30 cellular contexts compared by ENCODE assay signal in the genomic region with DNA sequence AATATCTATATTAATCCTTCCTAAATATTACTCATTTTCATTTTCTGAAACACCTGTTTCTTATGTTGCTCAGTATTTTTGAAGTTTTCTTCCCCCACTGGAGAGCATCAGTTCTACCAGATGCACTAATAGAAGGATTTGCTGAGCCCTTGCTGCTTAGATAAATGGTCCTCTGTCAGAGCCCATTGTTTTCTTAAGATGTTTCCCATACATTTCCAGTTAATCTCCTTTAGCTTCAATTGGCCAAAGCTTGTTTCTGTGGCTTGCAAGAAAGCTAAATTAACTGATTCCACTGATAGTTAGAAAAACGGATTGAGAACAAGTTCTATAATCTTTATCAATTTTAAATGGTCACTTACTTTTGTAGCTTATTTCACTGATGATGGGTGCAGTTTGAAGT.
"Had no signal": no experiment of that assay in that cellular context is flagged by ENCODE, and none has a peak within 500 bp of the region (broad histone marks: within the 10 kb centered on the region; RNA-seq: fewer than 3 reads in every experiment).

No MANE protein-coding gene starts in this region.

- H3K4me1 Mint-ChIP-seq: activated CD4-positive, alpha-beta T cell treated with anti-CD3 and anti-CD28 coated beads for 36 hours; activated CD8-positive, alpha-beta memory T cell treated with anti-CD3 and anti-CD28 coated beads, Interleukin-2, amount 10 ng/mL, durations not matched to agents 7 days and 5 days; central memory CD8-positive, alpha-beta T cell; nephron had no signal

- H3K4me3 Mint-ChIP-seq: activated CD4-positive, alpha-beta T cell treated with anti-CD3 and anti-CD28 coated beads for 36 hours; activated CD8-positive, alpha-beta memory T cell treated with anti-CD3 and anti-CD28 coated beads, Interleukin-2, amount 10 ng/mL, durations not matched to agents 7 days and 5 days; activated CD8-positive, alpha-beta T cell treated with anti-CD3 and anti-CD28 coated beads, Interleukin-2, amount 10 ng/mL, durations not matched to agents 7 days and 5 days; activated naive CD8-positive, alpha-beta T cell; central memory CD8-positive, alpha-beta T cell; nephron had no signal

- H3K27me3 ChIP-seq: esophagus squamous epithelium, heart right ventricle, ovary, testis, transverse colon had no signal

- H3K9me3 Mint-ChIP-seq: nephron had no signal

- H3K27me3 Mint-ChIP-seq: activated CD4-positive, alpha-beta T cell treated with anti-CD3 and anti-CD28 coated beads for 36 hours; activated CD8-positive, alpha-beta memory T cell treated with anti-CD3 and anti-CD28 coated beads, Interleukin-2, amount 10 ng/mL, durations not matched to agents 7 days and 5 days; activated naive CD8-positive, alpha-beta T cell; central memory CD8-positive, alpha-beta T cell had no signal

- ATAC-seq: activated CD4-positive, alpha-beta T cell treated with anti-CD3 and anti-CD28 coated beads for 36 hours; activated CD8-positive, alpha-beta memory T cell treated with anti-CD3 and anti-CD28 coated beads, Interleukin-2, amount 10 ng/mL, durations not matched to agents 7 days and 5 days; activated CD8-positive, alpha-beta T cell treated with anti-CD3 and anti-CD28 coated beads, Interleukin-2, amount 10 ng/mL, durations not matched to agents 7 days and 5 days; heart right ventricle; sciatic nerve; stimulated activated naive CD8-positive, alpha-beta T cell treated with anti-CD3 and anti-CD28 coated beads, Interleukin-15, Interleukin-2, amounts not matched to agents 100 U/mL and 50 U/mL, for 24 hours had no signal

- H3K4me3 ChIP-seq: esophagus squamous epithelium, heart right ventricle, left ventricle myocardium inferior, lung, ovary, prostate gland, skin epidermis, testis, transverse colon had no signal

- FAIRE-seq: bronchial epithelial cell had no signal

- H3K36me3 Mint-ChIP-seq: activated CD8-positive, alpha-beta memory T cell treated with anti-CD3 and anti-CD28 coated beads, Interleukin-2, amount 10 ng/mL, durations not matched to agents 7 days and 5 days; activated naive CD8-positive, alpha-beta T cell had no signal

- H3K9me3 ChIP-seq: esophagus squamous epithelium, heart right ventricle, left ventricle myocardium inferior, ovary, prostate gland, testis, transverse colon had no signal

- H3K27ac Mint-ChIP-seq: activated CD4-positive, alpha-beta T cell treated with anti-CD3 and anti-CD28 coated beads for 36 hours; activated CD8-positive, alpha-beta memory T cell treated with anti-CD3 and anti-CD28 coated beads, Interleukin-2, amount 10 ng/mL, durations not matched to agents 7 days and 5 days; activated CD8-positive, alpha-beta T cell treated with anti-CD3 and anti-CD28 coated beads, Interleukin-2, amount 10 ng/mL, durations not matched to agents 7 days and 5 days; activated naive CD8-positive, alpha-beta T cell; activated T-helper 2 cell treated with anti-CD3 and anti-CD28 coated beads, Interferon-gamma antibody, Interleukin-2, Interleukin-4, amounts not matched to agents 10 μg/mL and 5 μg/mL and 100 μg/mL, durations not matched to agents 14 hours and 24 hours and 36 hours; nephron had no signal

- H3K36me3 ChIP-seq: esophagus squamous epithelium, heart right ventricle, left ventricle myocardium inferior, ovary, prostate gland, transverse colon had no signal

- DNase-seq: activated CD4-positive, alpha-beta T cell treated with anti-CD3 and anti-CD28 coated beads for 36 hours; activated CD4-positive, CD25-positive, alpha-beta regulatory T cell; activated CD8-positive, alpha-beta memory T cell treated with anti-CD3 and anti-CD28 coated beads, Interleukin-2, amount 10 ng/mL, durations not matched to agents 7 days and 5 days; activated CD8-positive, alpha-beta T cell treated with anti-CD3 and anti-CD28 coated beads, Interleukin-2, amount 10 ng/mL, durations not matched to agents 7 days and 5 days; activated T-cell treated with anti-CD3 and anti-CD28 coated beads, Interleukin-2, amount 50 U/mL, for 48 hours; anterior cingulate cortex; dermis blood vessel endothelial cell; effector CD4-positive, alpha-beta T cell; esophagus squamous epithelium; foreskin melanocyte; heart right ventricle; islet precursor cell; left ventricle myocardium inferior; ovary; retina; stimulated activated CD4-positive, alpha-beta T cell treated with anti-CD3 and anti-CD28 coated beads, Interleukin-12 subunit alpha, Interleukin-12 subunit beta, amount 100 ng/mL, for 4 hours; stimulated activated CD4-positive, alpha-beta T cell treated with anti-CD3 and anti-CD28 coated beads, Interleukin-4, amount 100 ng/mL, for 1 hour; stimulated activated naive CD8-positive, alpha-beta T cell treated with anti-CD3 and anti-CD28 coated beads, Interleukin-15, Interleukin-2, amounts not matched to agents 100 U/mL and 50 U/mL, for 24 hours; testis; transverse colon had no signal

- H3K4me1 ChIP-seq: esophagus squamous epithelium, heart right ventricle, left ventricle myocardium inferior, prostate gland, testis, transverse colon had no signal

- H3K27ac ChIP-seq: epithelial cell of prostate, esophagus squamous epithelium, heart right ventricle, left ventricle myocardium inferior, ovary, prostate gland, skin epidermis, testis, transverse colon had no signal
